8 cellular contexts compared by ENCODE assay signal in genomic region chr12:64802180-64802775, GRCh38. TPM values are rescaled to one million over a fixed set of nuclear protein-coding genes. Genes with fewer than 3 reads are reported as not detected.
A peak's percentile ranks its signal among the peaks of the same experiment; 100 is the strongest.
DNase-seq lines count a peak whose midpoint lies in the region; ATAC-seq and TF ChIP-seq lines count a peak whose summit lies in the region.
"Not testable (repeated sequence)": the region's sequence is repeated elsewhere in the genome, so short reads cannot be mapped to it uniquely, and the experiment has no call there.

No MANE protein-coding gene starts in this region.

- H3K27me3 Mint-ChIP-seq in neural crest cell (ENCODE audit: low read depth) (peaks cover 44% of the 10 kb centered on the region), type B pancreatic cell (peaks cover 20% of the 10 kb centered on the region)

- H3K4me3 Mint-ChIP-seq in neural crest cell, type B pancreatic cell: not testable (repeated sequence)

- ATAC-seq in HG02642 (IDR thresholded peaks at IDR 0.05; ENCODE audit: poor library complexity, unreplicated experiment): peak; percentile 62

- not testable (repeated sequence) for H3K4me1 Mint-ChIP-seq in neural crest cell; type B pancreatic cell (ENCODE audit: unreplicated experiment)

- TF ChIP-seq CTCF in neural crest cell (conservative IDR thresholded peaks at IDR 0.05) (peak; percentile 91), type B pancreatic cell (conservative IDR thresholded peaks at IDR 0.05) (peak; percentile 90)

- not testable (repeated sequence) for H3K9me3 Mint-ChIP-seq in neural crest cell, type B pancreatic cell

- not testable (repeated sequence) for H3K27ac Mint-ChIP-seq in neural crest cell (ENCODE audit: unreplicated experiment)
- H3K27ac Mint-ChIP-seq in type B pancreatic cell: peak overlapping the region; percentile 38

- in situ Hi-C loops in G401 (cut with HindIII; ENCODE audit: low sequenced_read_pairs): not testable (repeated sequence)

- H3K36me3 Mint-ChIP-seq in neural crest cell (ENCODE audit: low read depth); type B pancreatic cell: not testable (repeated sequence)

- DNase-seq in G401 (ENCODE audit: low spot score) (peak; percentile 56), NCI-H1694 treated with DMSO at 0.1 percent for 48 hours (lab: John Stamatoyannopoulos, UW) (peak; percentile 31), T-helper 1 cell (peak in 4 of 5 donors; percentile 17 to 32 (median 26)), germinal center (ENCODE audit: low spot score) (peak; percentile 72), neural crest cell (ENCODE audit: low read depth, low spot score) (peak; percentile 67), type B pancreatic cell (ENCODE audit: extremely low spot score, unreplicated experiment) (peak; percentile 77)
- peak; percentile 54 for DNase-seq in activated naive CD4-positive, alpha-beta T cell treated with anti-CD3 and anti-CD28 coated beads, Interleukin-2, amount 50 U/mL, for 16 hours

RNA-seq across cellular contexts. Expression of gene TBC1D30, which starts 22.2 kb away (rescaled TPM):
- 11.4 and 16.0 TPM in 2 replicates for total RNA-seq in G401 (2014; rRNA removed; shearing (Covaris generic))
- 2.0 and 2.6 TPM in 2 replicates for total RNA-seq in neural crest cell
- 2.8 and 5.6 TPM in 2 replicates for total RNA-seq in type B pancreatic cell (ENCODE audit: low replicate concordance)

RNA-seq across cellular contexts. Expression of gene GNS, which starts 43.1 kb away (rescaled TPM):
- 50.2 and 64.1 TPM in 2 replicates for total RNA-seq in G401 (2014; rRNA removed; shearing (Covaris generic))
- total RNA-seq in neural crest cell (47.0 and 48.2 TPM in 2 replicates), type B pancreatic cell (ENCODE audit: low replicate concordance) (76.7 and 84.7 TPM in 2 replicates)

Comparison
In these comparisons a context has a peak if more than half of its experiments do, and no peak if none do; other contexts are left out.
1. Peak in every context shown above with its lines: DNase-seq and ATAC-seq.
2. DNase-seq: peak in every context shown above with its lines; median percentile 77 in type B pancreatic cell; 72 in germinal center; 67 in neural crest cell; 56 in G401; 54 in activated naive CD4-positive, alpha-beta T cell treated with anti-CD3 and anti-CD28 coated beads, Interleukin-2, amount 50 U/mL, for 16 hours; 31 in NCI-H1694 treated with DMSO at 0.1 percent for 48 hours; 26 in T-helper 1 cell.